7 cellular contexts compared by ENCODE assay signal in the genomic region with DNA sequence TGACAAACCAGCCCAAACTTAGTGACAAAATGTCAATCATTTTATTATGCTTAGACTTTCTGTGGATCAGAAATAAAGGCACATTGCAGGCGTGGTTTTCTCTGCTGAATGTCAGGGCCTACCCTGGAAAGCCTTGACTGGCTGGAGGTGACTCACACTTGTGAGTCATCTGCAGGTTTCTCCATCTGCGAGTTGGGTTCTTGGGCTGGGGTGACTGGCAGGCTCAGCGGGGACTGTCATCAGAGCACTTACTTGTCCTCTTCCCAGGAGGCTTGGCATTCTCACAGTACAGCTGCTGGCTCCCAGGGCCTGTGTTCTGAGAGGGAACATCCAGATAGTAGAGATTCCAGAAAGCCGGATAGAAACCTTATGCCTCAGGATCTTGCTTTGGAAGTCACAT.
A peak's percentile ranks its signal among the peaks of the same experiment; 100 is the strongest.
DNase-seq lines count a peak whose midpoint lies in the region; ATAC-seq and TF ChIP-seq lines count a peak whose summit lies in the region.

No MANE protein-coding gene starts in this region.

- peak; percentile 60 for ATAC-seq in HG02798 (IDR thresholded peaks at IDR 0.05; ENCODE audit: poor library complexity, unreplicated experiment)
- no peak for ATAC-seq in HG02970 (IDR thresholded peaks at IDR 0.05; ENCODE audit: low FRiP score, unreplicated experiment)
- no peak for ATAC-seq in left ventricle myocardium superior

- H3K36me3 ChIP-seq in HAP-1 (replicated peaks), result no peaks in the 10 kb centered on the region

- H3K4me1 Mint-ChIP-seq in T-helper 2 cell treated with Interferon-gamma antibody and Interleukin-4, amounts not matched to agents 5 μg/mL and 100 μg/mL, for 36 hours (ENCODE audit: low read depth), result peaks cover 6% of the 10 kb centered on the region

- no peaks in the 10 kb centered on the region for H3K9me3 ChIP-seq in HAP-1

- in situ Hi-C loops in HAP-1 (cut with MboI; ENCODE audit: low sequenced_read_pairs), result no loop called here

- 0 out of 2 replicates have a peak, but pooled peaks cover 3% of the 10 kb centered on the region for H3K4me1 ChIP-seq in HAP-1

- no peaks in the 10 kb centered on the region for H3K36me3 Mint-ChIP-seq in T-helper 2 cell treated with Interferon-gamma antibody and Interleukin-4, amounts not matched to agents 5 μg/mL and 100 μg/mL, for 36 hours (ENCODE audit: low read depth)

- peak; percentile 54 for DNase-seq in T-helper 2 cell treated with Interferon-gamma antibody and Interleukin-4, amounts not matched to agents 5 μg/mL and 100 μg/mL, for 36 hours (ENCODE audit: low spot score)
- DNase-seq in fibroblast of the aortic adventitia (ENCODE audit: low read depth), result peak; percentile 42
- DNase-seq in stimulated activated CD4-positive, alpha-beta T cell treated with anti-CD3 and anti-CD28 coated beads, Interleukin-2, amount 100 ng/mL, for 48 hours, result peak; percentile 10 to 16
- DNase-seq in HAP-1 (ENCODE audit: low spot score in 2 of 2), result no peak
- no peak for DNase-seq in left ventricle myocardium superior

- no peaks in the 10 kb centered on the region for H3K27me3 ChIP-seq in HAP-1 (ENCODE audit: low read depth)

- intact Hi-C loops in left ventricle myocardium superior (cut with micrococcal nuclease), result no loop called here

- no peak overlapping the region for H3K4me3 ChIP-seq in fibroblast of the aortic adventitia (ENCODE audit: low read depth, low read length)
- H3K4me3 ChIP-seq in HAP-1, result no peak overlapping the region

- H3K27ac Mint-ChIP-seq in T-helper 2 cell treated with Interferon-gamma antibody and Interleukin-4, amounts not matched to agents 5 μg/mL and 100 μg/mL, for 36 hours, result no peak overlapping the region

- H3K9me3 Mint-ChIP-seq in T-helper 2 cell treated with Interferon-gamma antibody and Interleukin-4, amounts not matched to agents 5 μg/mL and 100 μg/mL, for 36 hours, result no peaks in the 10 kb centered on the region

- no peak overlapping the region for H3K4me3 Mint-ChIP-seq in T-helper 2 cell treated with Interferon-gamma antibody and Interleukin-4, amounts not matched to agents 5 μg/mL and 100 μg/mL, for 36 hours

- H3K27me3 Mint-ChIP-seq in T-helper 2 cell treated with Interferon-gamma antibody and Interleukin-4, amounts not matched to agents 5 μg/mL and 100 μg/mL, for 36 hours (ENCODE audit: low read depth), result no peaks in the 10 kb centered on the region

- no peak for TF ChIP-seq CTCF in fibroblast of the aortic adventitia (IDR thresholded peaks at IDR 0.05; ENCODE audit: insufficient read depth, low read length)

Comparison
In these comparisons a context has a peak if more than half of its experiments do, and no peak if none do; other contexts are left out.
1. DNase-seq: peak in T-helper 2 cell treated with Interferon-gamma antibody and Interleukin-4, amounts not matched to agents 5 μg/mL and 100 μg/mL, for 36 hours (single experiment), fibroblast of the aortic adventitia (single experiment) and stimulated activated CD4-positive, alpha-beta T cell treated with anti-CD3 and anti-CD28 coated beads, Interleukin-2, amount 100 ng/mL, for 48 hours (2 of 2); none in HAP-1 (0 of 2) and left ventricle myocardium superior (single experiment).